ENCODE assay signal across 8 cellular contexts in the genomic region with DNA sequence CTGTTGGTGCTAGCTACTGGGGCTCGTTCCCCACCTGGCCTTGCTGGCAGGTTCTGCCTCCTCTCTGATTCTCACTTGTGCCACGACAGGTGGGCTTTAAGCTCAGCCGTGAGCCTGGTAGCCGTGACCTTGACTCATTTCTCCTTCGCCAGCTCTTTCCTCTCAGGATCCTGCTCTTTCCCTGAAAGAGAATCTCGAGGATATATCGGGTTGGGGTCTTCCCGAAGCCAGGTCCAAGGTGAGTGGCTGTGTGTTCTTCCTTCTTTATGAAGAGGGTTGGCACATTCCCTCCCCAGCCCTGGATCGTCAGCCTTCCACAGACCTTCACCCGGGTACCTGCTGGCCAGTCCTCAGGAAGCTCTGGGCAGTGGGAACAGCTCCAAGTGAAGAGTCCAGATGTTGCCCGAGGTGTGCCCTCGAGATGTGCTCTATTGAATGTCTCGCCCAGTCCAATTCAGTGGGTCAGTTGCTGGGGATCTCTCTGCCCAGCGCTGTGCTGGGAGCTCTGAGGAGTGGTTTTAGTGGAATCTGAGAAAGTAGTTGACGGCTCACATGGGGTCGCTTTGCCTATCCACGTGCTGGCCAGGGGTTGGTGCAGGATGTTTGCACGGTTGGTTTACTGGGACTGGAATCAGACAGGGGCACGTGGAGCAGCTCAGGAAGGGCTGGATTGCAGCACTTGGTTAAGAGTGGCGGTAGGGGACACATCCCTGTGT. TPM values are rescaled to one million over a fixed set of nuclear protein-coding genes. Genes with fewer than 3 reads are reported as not detected.
A peak's percentile ranks its signal among the peaks of the same experiment; 100 is the strongest.
DNase-seq lines count a peak whose midpoint lies in the region; ATAC-seq, FAIRE-seq and TF ChIP-seq lines count a peak whose summit lies in the region.

No MANE protein-coding gene starts in this region.

- POLR2A ChIA-PET in naive thymus-derived CD8-positive, alpha-beta T cell (lab: Charles Lee), result interaction anchor here (0.5 to 3.5 kb wide), 5 partner anchors 15 to 110 kb away, joined by 3 to 20 read pairs (median 3); partner anchors contain the start of gene DGCR6L

- H3K9ac ChIP-seq in mammary epithelial cell (ENCODE audit: insufficient read depth, low read length), result no peak overlapping the region

- H3K27me3 ChIP-seq in CD4-positive, CD25-positive, alpha-beta regulatory T cell (ENCODE audit: control insufficient read depth, insufficient read depth, low read length), result no peaks in the 10 kb centered on the region
- H3K27me3 ChIP-seq in mammary epithelial cell (ENCODE audit: insufficient read depth, low read length), result no peaks in the 10 kb centered on the region

- peaks cover 24% of the 10 kb centered on the region for H3K4me1 ChIP-seq in CD4-positive, CD25-positive, alpha-beta regulatory T cell (ENCODE audit: control insufficient read depth, insufficient read depth, low read length, poor library complexity, severe bottlenecking)
- H3K4me1 ChIP-seq in mammary epithelial cell (ENCODE audit: insufficient read depth, low read length), result peaks cover 18% of the 10 kb centered on the region

- H3K4me1 Mint-ChIP-seq in CD4-positive, CD25-positive, alpha-beta regulatory T cell, result peaks cover 7 to 41% (median 22%) of the 10 kb centered on the region in 4 donors
- peaks cover 24 to 52% (median 50%) of the 10 kb centered on the region in 4 donors for H3K4me1 Mint-ChIP-seq in naive thymus-derived CD8-positive, alpha-beta T cell

- no peaks in the 10 kb centered on the region for H3K36me3 ChIP-seq in CD4-positive, CD25-positive, alpha-beta regulatory T cell (ENCODE audit: control insufficient read depth, insufficient read depth, low read length)
- H3K36me3 ChIP-seq in mammary epithelial cell (ENCODE audit: insufficient read depth, low read length), result no peaks in the 10 kb centered on the region

- dilution Hi-C loops in mammary epithelial cell (cut with HindIII; ENCODE audit: low sequenced_read_pairs), result no loop called here

- no peak for ATAC-seq in CD4-positive, CD25-positive, alpha-beta regulatory T cell (ENCODE audit: low read depth in 2 of 2)
- ATAC-seq in naive thymus-derived CD8-positive, alpha-beta T cell, result no peak
- ATAC-seq in HG02970 (IDR thresholded peaks at IDR 0.05; ENCODE audit: low FRiP score, unreplicated experiment), result no peak

- no peaks in the 10 kb centered on the region for H3K9me3 Mint-ChIP-seq in CD4-positive, CD25-positive, alpha-beta regulatory T cell
- no peaks in the 10 kb centered on the region for H3K9me3 Mint-ChIP-seq in naive thymus-derived CD8-positive, alpha-beta T cell

- no peaks in the 10 kb centered on the region for H3K27me3 Mint-ChIP-seq in CD4-positive, CD25-positive, alpha-beta regulatory T cell
- H3K27me3 Mint-ChIP-seq in naive thymus-derived CD8-positive, alpha-beta T cell, result no peaks in the 10 kb centered on the region

- H3K27ac Mint-ChIP-seq in CD4-positive, CD25-positive, alpha-beta regulatory T cell, result peak overlapping the region in 1 of 3 donors; percentile 46
- peak overlapping the region in 8 of 10 donors; percentile 51 to 86 (median 70) for H3K27ac Mint-ChIP-seq in naive thymus-derived CD8-positive, alpha-beta T cell

- in situ Hi-C loops in mammary epithelial cell (cut with MboI; ENCODE audit: low sequenced_read_pairs in 2 of 2), result no loop called here

- CTCF ChIA-PET in mammary epithelial cell (lab: Charles Lee; ENCODE audit: low non-redundant PET), result no interaction called here

- H3K9me3 ChIP-seq in CD4-positive, CD25-positive, alpha-beta regulatory T cell (ENCODE audit: control insufficient read depth in 2 of 2, low read length in 2 of 2), result no peaks in the 10 kb centered on the region
- no peaks in the 10 kb centered on the region for H3K9me3 ChIP-seq in mammary epithelial cell (replicated peaks; ENCODE audit: insufficient read depth, low read length)

- H3K27ac ChIP-seq in CD4-positive, CD25-positive, alpha-beta regulatory T cell (ENCODE audit: insufficient read depth, low read length, poor library complexity, severe bottlenecking), result no peak overlapping the region
- H3K27ac ChIP-seq in mammary epithelial cell (ENCODE audit: insufficient read depth, low read depth, low read length), result no peak overlapping the region

- peak overlapping the region; percentile 72 to 92 (median 90) for H3K4me3 Mint-ChIP-seq in CD4-positive, CD25-positive, alpha-beta regulatory T cell
- H3K4me3 Mint-ChIP-seq in naive thymus-derived CD8-positive, alpha-beta T cell, result peak overlapping the region; percentile 82 to 93 (median 91)

- peak overlapping the region; percentile 94 for H3K4me2 ChIP-seq in mammary epithelial cell (ENCODE audit: insufficient read depth, low read depth, low read length)

- no peak overlapping the region for H2AFZ ChIP-seq in mammary epithelial cell (ENCODE audit: low read depth, low read length)

- peaks cover 19% of the 10 kb centered on the region for H3K79me2 ChIP-seq in mammary epithelial cell (ENCODE audit: insufficient read depth, low read length)

- TF ChIP-seq CTCF in mammary epithelial cell (conservative IDR thresholded peaks at IDR 0.05 in 1 of 2, IDR thresholded peaks at IDR 0.05 in 1 of 2; ENCODE audit: extremely low read depth in 1 of 2, insufficient read depth in 1 of 2, low read depth in 1 of 2, low read length in 2 of 2), result no peak

- no peak for DNase-seq in CD4-positive, CD25-positive, alpha-beta regulatory T cell
- no peak for DNase-seq in Jurkat, Clone E6-1 (ENCODE audit: low read depth, low spot score)
- no peak for DNase-seq in mammary epithelial cell
- DNase-seq in naive thymus-derived CD8-positive, alpha-beta T cell, result no peak
- DNase-seq in DMS153 treated with DMSO at 0.1 percent for 48 hours (lab: John Stamatoyannopoulos, UW; ENCODE audit: unreplicated experiment), result no peak
- no peak for DNase-seq in GM19239 (ENCODE audit: insufficient read length, low spot score)
- no peak for DNase-seq in activated CD8-positive, alpha-beta memory T cell treated with anti-CD3 and anti-CD28 coated beads, Interleukin-2, amount 50 U/mL, for 48 hours

- BruUV-seq in mammary epithelial cell (replicated peaks; lab: Mats Ljungman, UMichigan), result no TSS peak

- H3K4me3 ChIP-seq in CD4-positive, CD25-positive, alpha-beta regulatory T cell (ENCODE audit: low read depth, low read length), result no peak overlapping the region
- H3K4me3 ChIP-seq in Jurkat, Clone E6-1 (ENCODE audit: low read length), result peak overlapping the region; percentile 82
- peak overlapping the region in 2 of 3 experiments; percentile 84 to 97 for H3K4me3 ChIP-seq in mammary epithelial cell (replicated peaks in 1 of 3; ENCODE audit: insufficient read depth in 1 of 3, low read depth in 2 of 3, low read length in 3 of 3)

- WGBS in mammary epithelial cell (ENCODE audit: low coverage, missing lambda C conversion rate), result 83% methylated on average over 20 of the region's 20 CpGs

- FAIRE-seq in GM19239 (lab: Jason Lieb, UNC), result no peak

- intact Hi-C loops in mammary epithelial cell (cut with micrococcal nuclease), result no loop called here

- H4K20me1 ChIP-seq in mammary epithelial cell (ENCODE audit: insufficient read depth, low read length), result no peaks in the 10 kb centered on the region

- peaks cover 4% of the 10 kb centered on the region for H3K36me3 Mint-ChIP-seq in CD4-positive, CD25-positive, alpha-beta regulatory T cell
- H3K36me3 Mint-ChIP-seq in naive thymus-derived CD8-positive, alpha-beta T cell, result peaks cover 0 to 6% (median 6%) of the 10 kb centered on the region in 3 donors

RNA-seq across cellular contexts. Expression of gene ZNF74, which starts 1.4 kb away (rescaled TPM):
- 4.1 TPM for total RNA-seq in CD4-positive, CD25-positive, alpha-beta regulatory T cell
- polyA plus RNA-seq in CD4-positive, CD25-positive, alpha-beta regulatory T cell, result 1 to 10 TPM; 3.4 to 5.9 (median 4.5) TPM
- polyA plus RNA-seq in Jurkat, Clone E6-1 (2012; ENCODE audit: insufficient read depth, insufficient read length), result 17.2 TPM
- 10 to 100 TPM in 1 of 2 donors, 1 to 10 TPM in 1; 7.8 to 12.8 TPM for total RNA-seq in mammary epithelial cell
- polyA plus RNA-seq in mammary epithelial cell, result 5.9 TPM
- polyA minus RNA-seq in mammary epithelial cell, result 0.26 TPM
- 10 to 100 TPM; 12.9 to 14.5 TPM for total RNA-seq in naive thymus-derived CD8-positive, alpha-beta T cell
- 10 to 100 TPM in 1 of 3 donors, 1 to 10 TPM in 2; 6.7 to 10.7 (median 8.2) TPM for polyA plus RNA-seq in naive thymus-derived CD8-positive, alpha-beta T cell

RNA-seq across cellular contexts. Expression of gene SCARF2, which starts 42.3 kb away (rescaled TPM):
- 6.9 TPM for total RNA-seq in CD4-positive, CD25-positive, alpha-beta regulatory T cell
- polyA plus RNA-seq in CD4-positive, CD25-positive, alpha-beta regulatory T cell, result 1 to 10 TPM in 2 of 4 donors, under 1 TPM in 2; 0.70 to 1.8 (median 1.1) TPM
- polyA plus RNA-seq in Jurkat, Clone E6-1 (2012; ENCODE audit: insufficient read depth, insufficient read length), result 1.5 TPM
- total RNA-seq in mammary epithelial cell, result 1 to 10 TPM; 1.1 to 1.5 TPM
- polyA plus RNA-seq in mammary epithelial cell, result 0.08 TPM
- polyA minus RNA-seq in mammary epithelial cell, result not detected
- 1 to 10 TPM; 2.9 to 3.1 TPM for total RNA-seq in naive thymus-derived CD8-positive, alpha-beta T cell
- polyA plus RNA-seq in naive thymus-derived CD8-positive, alpha-beta T cell, result under 1 TPM; 0.07 to 0.51 (median 0.10) TPM
